1 cellular context compared by ENCODE assay signal in the genomic region with DNA sequence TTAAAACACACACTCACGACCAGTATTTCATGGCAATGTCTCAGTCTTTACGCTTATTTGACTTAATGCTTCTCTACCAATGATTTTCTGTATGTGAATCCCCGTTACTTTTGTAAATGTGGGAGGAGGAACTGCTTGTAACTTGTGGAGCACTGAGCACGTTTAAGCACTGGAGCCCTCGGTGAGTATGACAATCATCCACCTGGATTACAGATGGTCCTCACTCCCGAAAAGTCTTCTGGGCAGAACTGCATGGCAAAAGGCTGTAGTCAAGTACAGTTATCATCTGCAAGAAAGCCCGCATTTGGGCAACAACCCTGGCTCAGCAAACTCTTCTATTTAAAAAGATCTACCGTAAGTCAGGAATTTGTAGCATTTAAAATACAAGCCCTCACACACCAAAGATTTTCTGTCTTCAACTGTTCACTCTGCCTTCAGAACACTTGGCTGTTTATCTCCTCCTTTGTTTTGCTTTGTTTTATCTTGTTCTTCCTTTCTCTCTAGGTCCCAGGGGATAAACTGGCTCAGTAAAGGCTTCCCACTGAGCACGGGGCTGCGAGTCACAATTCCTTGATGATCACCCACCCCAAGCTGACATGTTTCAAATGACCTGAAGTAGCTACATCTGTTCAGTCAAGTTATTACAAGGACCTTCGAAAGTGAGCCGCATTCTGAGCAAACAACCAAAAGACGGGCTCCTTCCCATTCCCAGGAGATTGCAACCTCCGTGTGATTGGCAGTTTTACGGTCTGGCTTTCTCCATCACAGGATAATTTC.
TF ChIP-seq lines count a peak whose summit lies in the region.

No MANE protein-coding gene starts in this region.

TF ChIP-seq in GM23338, 12 proteins besides CTCF, POLR2A, EP300 and RAD21 (continued from another document):
- TF ChIP-seq, protein P1, sequence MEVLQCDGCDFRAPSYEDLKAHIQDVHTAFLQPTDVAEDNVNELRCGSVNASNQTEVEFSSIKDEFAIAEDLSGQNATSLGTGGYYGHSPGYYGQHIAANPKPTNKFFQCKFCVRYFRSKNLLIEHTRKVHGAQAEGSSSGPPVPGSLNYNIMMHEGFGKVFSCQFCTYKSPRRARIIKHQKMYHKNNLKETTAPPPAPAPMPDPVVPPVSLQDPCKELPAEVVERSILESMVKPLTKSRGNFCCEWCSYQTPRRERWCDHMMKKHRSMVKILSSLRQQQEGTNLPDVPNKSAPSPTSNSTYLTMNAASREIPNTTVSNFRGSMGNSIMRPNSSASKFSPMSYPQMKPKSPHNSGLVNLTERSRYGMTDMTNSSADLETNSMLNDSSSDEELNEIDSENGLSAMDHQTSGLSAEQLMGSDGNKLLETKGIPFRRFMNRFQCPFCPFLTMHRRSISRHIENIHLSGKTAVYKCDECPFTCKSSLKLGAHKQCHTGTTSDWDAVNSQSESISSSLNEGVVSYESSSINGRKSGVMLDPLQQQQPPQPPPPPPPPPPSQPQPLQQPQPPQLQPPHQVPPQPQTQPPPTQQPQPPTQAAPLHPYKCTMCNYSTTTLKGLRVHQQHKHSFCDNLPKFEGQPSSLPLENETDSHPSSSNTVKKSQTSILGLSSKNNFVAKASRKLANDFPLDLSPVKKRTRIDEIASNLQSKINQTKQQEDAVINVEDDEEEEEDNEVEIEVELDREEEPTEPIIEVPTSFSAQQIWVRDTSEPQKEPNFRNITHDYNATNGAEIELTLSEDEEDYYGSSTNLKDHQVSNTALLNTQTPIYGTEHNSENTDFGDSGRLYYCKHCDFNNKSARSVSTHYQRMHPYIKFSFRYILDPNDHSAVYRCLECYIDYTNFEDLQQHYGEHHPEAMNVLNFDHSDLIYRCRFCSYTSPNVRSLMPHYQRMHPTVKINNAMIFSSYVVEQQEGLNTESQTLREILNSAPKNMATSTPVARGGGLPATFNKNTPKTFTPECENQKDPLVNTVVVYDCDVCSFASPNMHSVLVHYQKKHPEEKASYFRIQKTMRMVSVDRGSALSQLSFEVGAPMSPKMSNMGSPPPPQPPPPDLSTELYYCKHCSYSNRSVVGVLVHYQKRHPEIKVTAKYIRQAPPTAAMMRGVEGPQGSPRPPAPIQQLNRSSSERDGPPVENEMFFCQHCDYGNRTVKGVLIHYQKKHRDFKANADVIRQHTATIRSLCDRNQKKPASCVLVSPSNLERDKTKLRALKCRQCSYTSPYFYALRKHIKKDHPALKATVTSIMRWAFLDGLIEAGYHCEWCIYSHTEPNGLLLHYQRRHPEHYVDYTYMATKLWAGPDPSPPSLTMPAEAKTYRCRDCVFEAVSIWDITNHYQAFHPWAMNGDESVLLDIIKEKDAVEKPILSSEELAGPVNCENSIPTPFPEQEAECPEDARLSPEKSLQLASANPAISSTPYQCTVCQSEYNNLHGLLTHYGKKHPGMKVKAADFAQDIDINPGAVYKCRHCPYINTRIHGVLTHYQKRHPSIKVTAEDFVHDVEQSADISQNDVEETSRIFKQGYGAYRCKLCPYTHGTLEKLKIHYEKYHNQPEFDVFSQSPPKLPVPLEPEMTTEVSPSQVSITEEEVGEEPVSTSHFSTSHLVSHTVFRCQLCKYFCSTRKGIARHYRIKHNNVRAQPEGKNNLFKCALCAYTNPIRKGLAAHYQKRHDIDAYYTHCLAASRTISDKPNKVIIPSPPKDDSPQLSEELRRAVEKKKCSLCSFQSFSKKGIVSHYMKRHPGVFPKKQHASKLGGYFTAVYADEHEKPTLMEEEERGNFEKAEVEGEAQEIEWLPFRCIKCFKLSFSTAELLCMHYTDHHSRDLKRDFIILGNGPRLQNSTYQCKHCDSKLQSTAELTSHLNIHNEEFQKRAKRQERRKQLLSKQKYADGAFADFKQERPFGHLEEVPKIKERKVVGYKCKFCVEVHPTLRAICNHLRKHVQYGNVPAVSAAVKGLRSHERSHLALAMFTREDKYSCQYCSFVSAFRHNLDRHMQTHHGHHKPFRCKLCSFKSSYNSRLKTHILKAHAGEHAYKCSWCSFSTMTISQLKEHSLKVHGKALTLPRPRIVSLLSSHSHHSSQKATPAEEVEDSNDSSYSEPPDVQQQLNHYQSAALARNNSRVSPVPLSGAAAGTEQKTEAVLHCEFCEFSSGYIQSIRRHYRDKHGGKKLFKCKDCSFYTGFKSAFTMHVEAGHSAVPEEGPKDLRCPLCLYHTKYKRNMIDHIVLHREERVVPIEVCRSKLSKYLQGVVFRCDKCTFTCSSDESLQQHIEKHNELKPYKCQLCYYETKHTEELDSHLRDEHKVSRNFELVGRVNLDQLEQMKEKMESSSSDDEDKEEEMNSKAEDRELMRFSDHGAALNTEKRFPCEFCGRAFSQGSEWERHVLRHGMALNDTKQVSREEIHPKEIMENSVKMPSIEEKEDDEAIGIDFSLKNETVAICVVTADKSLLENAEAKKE (CRISPR knock-in tag; IDR thresholded peaks at IDR 0.05): no peak
- no peak for TF ChIP-seq STAT1 (IDR thresholded peaks at IDR 0.05; ENCODE audit: unreplicated experiment)
- TF ChIP-seq EZH2 (IDR thresholded peaks at IDR 0.05; ENCODE audit: low read depth, unreplicated experiment): no peak
- no peak for TF ChIP-seq NANOG (IDR thresholded peaks at IDR 0.05; ENCODE audit: borderline replicate concordance)
- TF ChIP-seq, protein P2, sequence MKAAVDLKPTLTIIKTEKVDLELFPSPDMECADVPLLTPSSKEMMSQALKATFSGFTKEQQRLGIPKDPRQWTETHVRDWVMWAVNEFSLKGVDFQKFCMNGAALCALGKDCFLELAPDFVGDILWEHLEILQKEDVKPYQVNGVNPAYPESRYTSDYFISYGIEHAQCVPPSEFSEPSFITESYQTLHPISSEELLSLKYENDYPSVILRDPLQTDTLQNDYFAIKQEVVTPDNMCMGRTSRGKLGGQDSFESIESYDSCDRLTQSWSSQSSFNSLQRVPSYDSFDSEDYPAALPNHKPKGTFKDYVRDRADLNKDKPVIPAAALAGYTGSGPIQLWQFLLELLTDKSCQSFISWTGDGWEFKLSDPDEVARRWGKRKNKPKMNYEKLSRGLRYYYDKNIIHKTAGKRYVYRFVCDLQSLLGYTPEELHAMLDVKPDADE (IDR thresholded peaks at IDR 0.05): no peak
- no peak for TF ChIP-seq ZNF331 (CRISPR knock-in tag; IDR thresholded peaks at IDR 0.05; ENCODE audit: low read depth)
- TF ChIP-seq EZH2phosphoT487 (IDR thresholded peaks at IDR 0.05; ENCODE audit: unreplicated experiment): no peak
- no peak for TF ChIP-seq CREB1 (CRISPR knock-in tag; IDR thresholded peaks at IDR 0.05; ENCODE audit: low read depth)
- no peak for TF ChIP-seq POLR2AphosphoS5 (IDR thresholded peaks at IDR 0.05; ENCODE audit: low read depth)
- no peak for TF ChIP-seq REST (IDR thresholded peaks at IDR 0.05; ENCODE audit: unreplicated experiment)
- no peak for TF ChIP-seq ZNF114 (CRISPR knock-in tag; IDR thresholded peaks at IDR 0.05)
